Comparison of ENCODE assay signal across 11 cellular contexts in genomic region chr4:124737619-124738018, GRCh38. TPM values are rescaled to one million over a fixed set of nuclear protein-coding genes. Genes with fewer than 3 reads are reported as not detected.
DNase-seq lines count a peak whose midpoint lies in the region; ATAC-seq and TF ChIP-seq lines count a peak whose summit lies in the region.
"Had no signal": no experiment of that assay in that cellular context is flagged by ENCODE, and none has a peak within 500 bp of the region (broad histone marks: within the 10 kb centered on the region; RNA-seq: fewer than 3 reads in every experiment).

No MANE protein-coding gene starts in this region.

- intact Hi-C loops in PC-3 (cut with micrococcal nuclease) = no loop called here

- peaks cover 10% of the 10 kb centered on the region; the same call in 1 of the 2 replicates for H3K4me1 ChIP-seq in PC-3 (ENCODE audit: insufficient read depth, low read length)
- H3K4me1 ChIP-seq: BLaER1 treated with 17β-estradiol and CSF1 and Interleukin-3, amounts not matched to agents 10 nM and 100 nM; Caco-2 had no signal

- no peaks in the 10 kb centered on the region for H3K27me3 ChIP-seq in PC-3 (ENCODE audit: low read length)
- H3K27me3 ChIP-seq: BLaER1 treated with 17β-estradiol and CSF1 and Interleukin-3, amounts not matched to agents 10 nM and 100 nM had no signal

- H3K27ac ChIP-seq in PC-3 (ENCODE audit: low read length) (no peak overlapping the region), epithelial cell of prostate (no peak overlapping the region)
- H3K27ac ChIP-seq: BLaER1 treated with 17β-estradiol and CSF1 and Interleukin-3, amounts not matched to agents 10 nM and 100 nM had no signal

- no peaks in the 10 kb centered on the region for H3K9me3 ChIP-seq in PC-3 (ENCODE audit: low read length)
- H3K9me3 ChIP-seq: BLaER1 treated with 17β-estradiol and CSF1 and Interleukin-3, amounts not matched to agents 10 nM and 100 nM; Caco-2; HAP-1 had no signal

- H3K4me3 Mint-ChIP-seq in activated T-cell treated with anti-CD3 and anti-CD28 coated beads, Interleukin-2, amount 50 U/mL, for 4 hours = no peak overlapping the region
- H3K4me3 Mint-ChIP-seq: B cell; CD4-positive, CD25-positive, alpha-beta regulatory T cell had no signal

- no peak overlapping the region for H3K9ac ChIP-seq in PC-3 (ENCODE audit: low read length)
- H3K9ac ChIP-seq: BLaER1 treated with 17β-estradiol and CSF1 and Interleukin-3, amounts not matched to agents 10 nM and 100 nM had no signal

- DNase-seq in PC-3 (peak; percentile 55), epithelial cell of prostate (ENCODE audit: low read depth, low spot score) (peak; percentile 3), fibroblast of the aortic adventitia (ENCODE audit: low read depth) (peak; percentile 32)
- no peak for DNase-seq in activated T-cell treated with anti-CD3 and anti-CD28 coated beads, Interleukin-2, amount 50 U/mL, for 4 hours
- no peak for DNase-seq in activated T-cell treated with anti-CD3 and anti-CD28 coated beads, Interleukin-2, amount 50 U/mL, for 1 hour
- DNase-seq: Caco-2; CD4-positive, CD25-positive, alpha-beta regulatory T cell had no signal

- H4K20me1 ChIP-seq in PC-3 (ENCODE audit: low read length) = no peaks in the 10 kb centered on the region
- H4K20me1 ChIP-seq: BLaER1 treated with 17β-estradiol and CSF1 and Interleukin-3, amounts not matched to agents 10 nM and 100 nM had no signal

- H3K4me3 ChIP-seq in PC-3 (ENCODE audit: low read length) = no peak overlapping the region
- H3K4me3 ChIP-seq in fibroblast of the aortic adventitia (ENCODE audit: low read depth, low read length) = no peak overlapping the region
- H3K4me3 ChIP-seq: BLaER1 treated with 17β-estradiol and CSF1 and Interleukin-3, amounts not matched to agents 10 nM and 100 nM; HAP-1 had no signal

- H2AFZ ChIP-seq in PC-3 (ENCODE audit: low read length) = 0 out of 2 replicates have a peak overlapping the region, but pooled peaks have one; percentile 34

- TF ChIP-seq CTCF in PC-3 (conservative IDR thresholded peaks at IDR 0.05; ENCODE audit: low read depth, low read length) = no peak
- no peak for TF ChIP-seq CTCF in fibroblast of the aortic adventitia (IDR thresholded peaks at IDR 0.05; ENCODE audit: insufficient read depth, low read length)

- H3K9me2 ChIP-seq in PC-3 (replicated peaks; ENCODE audit: low read length) = no peaks in the 10 kb centered on the region

- no TSS peak for BruUV-seq in PC-3 (replicated peaks; lab: Mats Ljungman, UMichigan)

- ATAC-seq in PC-3 (peak; percentile 78), HG03159 (IDR thresholded peaks at IDR 0.05; ENCODE audit: unreplicated experiment) (no peak)
- ATAC-seq in activated T-cell treated with anti-CD3 and anti-CD28 coated beads, Interleukin-2, amount 50 U/mL, for 4 hours = no peak

- no peaks in the 10 kb centered on the region for H3K27me3 Mint-ChIP-seq in activated T-cell treated with anti-CD3 and anti-CD28 coated beads, Interleukin-2, amount 50 U/mL, for 4 hours (ENCODE audit: low read depth)
- H3K27me3 Mint-ChIP-seq: CD4-positive, CD25-positive, alpha-beta regulatory T cell had no signal

- CTCF ChIA-PET in PC-3 (lab: Charles Lee) = no interaction called here

- no peaks in the 10 kb centered on the region for H3K9me3 Mint-ChIP-seq in activated T-cell treated with anti-CD3 and anti-CD28 coated beads, Interleukin-2, amount 50 U/mL, for 4 hours

- no peaks in the 10 kb centered on the region for H3K36me3 ChIP-seq in PC-3 (ENCODE audit: low read depth, low read length)
- H3K36me3 ChIP-seq: BLaER1 treated with 17β-estradiol and CSF1 and Interleukin-3, amounts not matched to agents 10 nM and 100 nM; HAP-1 had no signal

- H3K4me1 Mint-ChIP-seq in activated T-cell treated with anti-CD3 and anti-CD28 coated beads, Interleukin-2, amount 50 U/mL, for 4 hours (ENCODE audit: low read depth) = no peaks in the 10 kb centered on the region
- H3K4me1 Mint-ChIP-seq: B cell; CD4-positive, CD25-positive, alpha-beta regulatory T cell had no signal

- POLR2A ChIA-PET in PC-3 (lab: Charles Lee; ENCODE audit: unreplicated experiment) = no interaction called here

- peak overlapping the region; percentile 21; the same call in 1 of the 2 replicates for H3K4me2 ChIP-seq in PC-3 (ENCODE audit: low read length)
- H3K4me2 ChIP-seq: BLaER1 treated with 17β-estradiol and CSF1 and Interleukin-3, amounts not matched to agents 10 nM and 100 nM had no signal

- no peaks in the 10 kb centered on the region for H3F3A ChIP-seq in PC-3 (ENCODE audit: low read length, unreplicated experiment)

- no peaks in the 10 kb centered on the region for H3K79me2 ChIP-seq in PC-3 (ENCODE audit: low read length)

- H3K36me3 Mint-ChIP-seq in activated T-cell treated with anti-CD3 and anti-CD28 coated beads, Interleukin-2, amount 50 U/mL, for 4 hours (ENCODE audit: insufficient read depth) = no peaks in the 10 kb centered on the region
- H3K36me3 Mint-ChIP-seq: CD4-positive, CD25-positive, alpha-beta regulatory T cell had no signal

RNA-seq across cellular contexts. Expression of gene ANKRD50, which starts 25.1 kb away (rescaled TPM):
- 26.3 and 29.3 TPM in 2 replicates for total RNA-seq in PC-3 (2014; rRNA removed)
- 22.2 and 23.4 TPM in 2 replicates for total RNA-seq in fibroblast of the aortic adventitia (ENCODE audit: low replicate concordance)
- under 1 TPM; 0.20 to 0.37 (median 0.22) TPM for total RNA-seq in activated T-cell treated with anti-CD3 and anti-CD28 coated beads, Interleukin-2, amount 50 U/mL, for 4 hours

Comparison
In these comparisons a context has a peak if more than half of its experiments do, and no peak if none do; other contexts are left out.
1. DNase-seq: peak in PC-3 (single experiment), epithelial cell of prostate (single experiment) and fibroblast of the aortic adventitia (single experiment); none in activated T-cell treated with anti-CD3 and anti-CD28 coated beads, Interleukin-2, amount 50 U/mL, for 4 hours (single experiment) and activated T-cell treated with anti-CD3 and anti-CD28 coated beads, Interleukin-2, amount 50 U/mL, for 1 hour (single experiment).
2. RNA of gene ANKRD50, which starts 25.1 kb away (total RNA-seq): 26.3 to 29.3 TPM in PC-3 and 22.2 to 23.4 TPM in fibroblast of the aortic adventitia; 0.20 to 0.37 TPM in activated T-cell treated with anti-CD3 and anti-CD28 coated beads, Interleukin-2, amount 50 U/mL, for 4 hours; every median in the first group is over 10 times any median in the second.